ENCODE assay signal across 8 cellular contexts in the genomic region with DNA sequence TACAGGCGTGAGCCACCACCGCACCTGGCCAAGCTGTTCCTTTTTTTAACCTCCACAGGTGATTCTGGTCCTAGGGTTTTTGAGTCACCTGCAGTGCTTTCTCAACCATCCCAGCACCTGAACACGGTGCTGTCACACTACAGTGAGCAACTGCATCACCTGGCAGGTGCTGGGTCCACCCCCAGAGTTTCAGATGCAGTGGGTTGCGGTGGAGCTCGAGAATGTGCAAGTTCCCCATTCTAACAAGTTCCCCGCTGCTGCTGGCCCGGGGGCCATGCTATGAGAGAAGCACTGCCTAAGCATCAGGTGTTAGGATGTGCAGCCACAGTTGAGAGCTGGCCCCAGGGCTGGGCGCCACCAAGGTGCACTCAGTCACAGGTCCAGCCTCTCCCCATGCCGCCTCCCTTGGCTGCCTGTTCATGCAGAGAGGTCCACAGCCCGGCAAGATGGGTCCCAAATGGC. TPM values are rescaled to one million over a fixed set of nuclear protein-coding genes. Genes with fewer than 3 reads are reported as not detected.
DNase-seq lines count a peak whose midpoint lies in the region; ATAC-seq and TF ChIP-seq lines count a peak whose summit lies in the region.
"Had no signal": no experiment of that assay in that cellular context is flagged by ENCODE, and none has a peak within 500 bp of the region (broad histone marks: within the 10 kb centered on the region; RNA-seq: fewer than 3 reads in every experiment).

No MANE protein-coding gene starts in this region.

- intact Hi-C loops in ovary (cut with DNase I): loop anchor here (5.0 to 10.0 kb wide), 3 partner anchors 176 to 181 kb away; no protein-coding TSS in a partner anchor

- peaks cover 1% of the 10 kb centered on the region for H3K4me1 Mint-ChIP-seq in T-helper 2 cell treated with Interferon-gamma antibody and Interleukin-4, amounts not matched to agents 5 μg/mL and 100 μg/mL, for 36 hours (ENCODE audit: low read depth)

- DNase-seq in medulla oblongata (ENCODE audit: extremely low spot score) (no peak), ovary (no peak)
- DNase-seq in T-helper 2 cell treated with Interferon-gamma antibody and Interleukin-4, amounts not matched to agents 5 μg/mL and 100 μg/mL, for 36 hours (ENCODE audit: low spot score): no peak
- DNase-seq: effector CD8-positive, alpha-beta T cell had no signal

- no peak overlapping the region for H3K4me3 Mint-ChIP-seq in T-helper 2 cell treated with Interferon-gamma antibody and Interleukin-4, amounts not matched to agents 5 μg/mL and 100 μg/mL, for 36 hours

- no peak overlapping the region for H3K27ac Mint-ChIP-seq in T-helper 2 cell treated with Interferon-gamma antibody and Interleukin-4, amounts not matched to agents 5 μg/mL and 100 μg/mL, for 36 hours

- H3K27me3 Mint-ChIP-seq in T-helper 2 cell treated with Interferon-gamma antibody and Interleukin-4, amounts not matched to agents 5 μg/mL and 100 μg/mL, for 36 hours (ENCODE audit: low read depth): no peaks in the 10 kb centered on the region

- peaks cover 33% of the 10 kb centered on the region for H3K36me3 ChIP-seq in neutrophil
- H3K36me3 ChIP-seq in ovary: no peaks in the 10 kb centered on the region

- no peaks in the 10 kb centered on the region for H3K9me3 Mint-ChIP-seq in T-helper 2 cell treated with Interferon-gamma antibody and Interleukin-4, amounts not matched to agents 5 μg/mL and 100 μg/mL, for 36 hours

- 78 to 82% (median 82%) methylated on average over 10 of the region's 10 CpGs for WGBS in ovary, 3 donors

- TF ChIP-seq EP300 in ovary (IDR thresholded peaks at IDR 0.05): no peak

- no peak for TF ChIP-seq CTCF in neutrophil (IDR thresholded peaks at IDR 0.05)
- no peak for TF ChIP-seq CTCF in ovary (IDR thresholded peaks at IDR 0.05)

- H3K9me3 ChIP-seq in neutrophil: no peaks in the 10 kb centered on the region
- no peaks in the 10 kb centered on the region for H3K9me3 ChIP-seq in ovary

- H3K4me1 ChIP-seq in neutrophil (ENCODE audit: control insufficient read depth in 1 of 2, insufficient read depth in 1 of 2, low read depth in 1 of 2, low read length in 1 of 2) (peaks cover 48 to 58% of the 10 kb centered on the region in 2 experiments), ovary (ENCODE audit: insufficient read depth) (no peaks in the 10 kb centered on the region)

- ATAC-seq in GM18907 (IDR thresholded peaks at IDR 0.05; ENCODE audit: unreplicated experiment) (peak; percentile 90), GM21717 (IDR thresholded peaks at IDR 0.05; ENCODE audit: unreplicated experiment) (peak; percentile 90), HG03520 (IDR thresholded peaks at IDR 0.05; ENCODE audit: unreplicated experiment) (peak; percentile 93)

- peak overlapping the region; percentile 1 to 2 for H3K4me3 ChIP-seq in neutrophil (ENCODE audit: low read depth in 1 of 2, low read length in 1 of 2)
- no peak overlapping the region for H3K4me3 ChIP-seq in ovary

- no peak for TF ChIP-seq POLR2A in ovary (IDR thresholded peaks at IDR 0.05)

- no peaks in the 10 kb centered on the region for H3K36me3 Mint-ChIP-seq in T-helper 2 cell treated with Interferon-gamma antibody and Interleukin-4, amounts not matched to agents 5 μg/mL and 100 μg/mL, for 36 hours (ENCODE audit: low read depth)

- peak overlapping the region; percentile 92 for H3K27ac ChIP-seq in neutrophil
- H3K27ac ChIP-seq in ovary: no peak overlapping the region

- no peaks in the 10 kb centered on the region for H3K27me3 ChIP-seq in neutrophil
- no peaks in the 10 kb centered on the region for H3K27me3 ChIP-seq in ovary

RNA-seq across cellular contexts. Expression of a gene that starts 18.0 kb away (rescaled TPM):
- 10 to 100 TPM in 6 of 7 donors, 1 to 10 TPM in 1; 7.2 to 58.6 (median 19.4) TPM for total RNA-seq in ovary
- polyA plus RNA-seq in ovary: 10 to 100 TPM in 1 of 2 donors, under 1 TPM in 1; 0.88 to 11.5 TPM

RNA-seq across cellular contexts. Expression of a gene that starts 35.7 kb away (rescaled TPM):
- total RNA-seq in ovary: 10 to 100 TPM; 11.3 to 27.1 (median 16.9) TPM
- polyA plus RNA-seq in ovary: 1 to 10 TPM; 6.9 to 8.0 TPM
